In the genomic region with DNA sequence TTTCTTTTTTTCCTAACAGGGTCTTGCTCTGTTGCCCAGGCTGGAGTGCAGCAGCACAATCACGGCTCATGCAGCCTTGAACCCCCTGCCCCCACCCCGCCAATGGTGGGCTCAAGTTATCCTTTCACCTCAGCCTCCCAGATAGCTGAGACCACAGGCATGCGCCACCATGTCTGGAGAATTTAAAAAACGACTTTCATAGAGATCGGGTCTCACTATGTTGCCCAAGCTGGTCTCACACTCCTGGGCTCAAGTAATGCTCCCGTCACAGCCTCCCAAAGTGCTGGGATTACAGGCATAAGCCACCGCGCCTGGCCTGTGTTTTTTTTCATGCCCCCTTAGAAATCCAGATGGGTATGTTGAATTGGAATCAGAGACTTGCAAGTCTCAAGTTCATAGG, we compare ENCODE assay signal across 30 cellular contexts. TPM values are rescaled to one million over a fixed set of nuclear protein-coding genes. Genes with fewer than 3 reads are reported as not detected.
"Had no signal": no experiment of that assay in that cellular context is flagged by ENCODE, and none has a peak within 500 bp of the region (broad histone marks: within the 10 kb centered on the region; RNA-seq: fewer than 3 reads in every experiment).

No MANE protein-coding gene starts in this region.

- H3K4me3 Mint-ChIP-seq: dendritic cell treated with granulocyte-macrophage colony-stimulating factor and Interleukin-4, amounts not matched to agents 40 ng/mL and 50 ng/mL, for 4 days; effector memory CD8-positive, alpha-beta T cell; endodermal cell; mesothelial cell of epicardium; naive B cell had no signal

- H3K36me3 ChIP-seq: colonic mucosa, esophagus squamous epithelium, gastrocnemius medialis, heart right ventricle, left lung, lower lobe of right lung had no signal

- H3K9me3 ChIP-seq: colonic mucosa, esophagus squamous epithelium, gastrocnemius medialis, heart right ventricle, left lung, lower lobe of right lung, mucosa of descending colon had no signal

- H3K4me3 ChIP-seq: colonic mucosa, esophagus squamous epithelium, gastrocnemius medialis, heart right ventricle, left lung, lower lobe of right lung, mucosa of descending colon had no signal

- H3K27ac Mint-ChIP-seq: dendritic cell treated with granulocyte-macrophage colony-stimulating factor and Interleukin-4, amounts not matched to agents 40 ng/mL and 50 ng/mL, for 4 days; effector memory CD8-positive, alpha-beta T cell; endodermal cell; mesothelial cell of epicardium had no signal

- H3K9me3 Mint-ChIP-seq: dendritic cell treated with granulocyte-macrophage colony-stimulating factor and Interleukin-4, amounts not matched to agents 40 ng/mL and 50 ng/mL, for 4 days; effector memory CD8-positive, alpha-beta T cell; endodermal cell; mesothelial cell of epicardium; naive B cell had no signal

- ATAC-seq: effector memory CD8-positive, alpha-beta T cell; esophagus mucosa; gastrocnemius medialis; heart right ventricle; left cardiac atrium; left lung; left ventricle myocardium superior; lower lobe of right lung; mucosa of descending colon had no signal

- H3K36me3 Mint-ChIP-seq: mesothelial cell of epicardium had no signal

- H3K4me1 Mint-ChIP-seq: endodermal cell, mesothelial cell of epicardium had no signal

- DNase-seq: colonic mucosa; cortex of kidney; effector CD8-positive, alpha-beta T cell; effector memory CD8-positive, alpha-beta T cell; endodermal cell; erythroblast; esophagus squamous epithelium; foreskin fibroblast; foreskin melanocyte; gastrocnemius medialis; glutamatergic neuron; head of caudate nucleus; heart right ventricle; hippocampal formation; left cardiac atrium; left lung; left ventricle myocardium superior; lower lobe of right lung; mesenchymal stem cell; mucosa of descending colon; naive B cell had no signal

- H3K4me1 ChIP-seq: colonic mucosa, esophagus squamous epithelium, gastrocnemius medialis, heart right ventricle, lower lobe of right lung had no signal

- H3K27ac ChIP-seq: colonic mucosa, epithelial cell of prostate, esophagus squamous epithelium, gastrocnemius medialis, heart right ventricle, left lung, lower lobe of right lung had no signal

- H3K27me3 ChIP-seq: colonic mucosa, gastrocnemius medialis, left lung had no signal

RNA-seq across cellular contexts. Expression of gene ERICH6, which starts 40.3 kb away (rescaled TPM):
- total RNA-seq: colonic mucosa, esophagus mucosa, esophagus squamous epithelium, gastrocnemius medialis, glomerular endothelial cell, kidney epithelial cell, left lung, left ventricle myocardium superior, lower leg skin, lower lobe of right lung, lung microvascular endothelial cell, mucosa of descending colon, myocyte had no signal
- polyA plus RNA-seq: heart right ventricle had no signal
